ENCODE assay signal across 1 cellular context in genomic region chr9:134443169-134444039, GRCh38.
A peak's percentile ranks its signal among the peaks of the same experiment; 100 is the strongest.
TF ChIP-seq lines count a peak whose summit lies in the region.

No MANE protein-coding gene starts in this region.

TF ChIP-seq in HepG2, 621 proteins besides CTCF, POLR2A, EP300 and RAD21 (continued from another document and continues in another):
- TF ChIP-seq ZGPAT (CRISPR knock-in tag; IDR thresholded peaks at IDR 0.05) = peak; percentile 56; the same call in 1 of the 2 replicates
- TF ChIP-seq ZNF691 (CRISPR knock-in tag; IDR thresholded peaks at IDR 0.05; ENCODE audit: borderline replicate concordance, low read depth) = peak; percentile 27; the same call in 1 of the 2 replicates
- TF ChIP-seq ATAD3A (CRISPR knock-in tag; IDR thresholded peaks at IDR 0.05) = no peak
- TF ChIP-seq GMEB1 (CRISPR knock-in tag; IDR thresholded peaks at IDR 0.05; ENCODE audit: borderline replicate concordance) = 0 out of 2 replicates have a peak, but pooled peaks have one; percentile 35
- TF ChIP-seq EZH2 (conservative IDR thresholded peaks at IDR 0.05; ENCODE audit: low read depth, low read length) = no peak
- 0 out of 2 replicates have a peak, but pooled peaks have one; percentile 55 for TF ChIP-seq KAT7 (CRISPR knock-in tag; IDR thresholded peaks at IDR 0.05; ENCODE audit: borderline replicate concordance)
- 0 out of 2 replicates have a peak, but pooled peaks have one; percentile 18 for TF ChIP-seq SMAD9 (CRISPR knock-in tag; IDR thresholded peaks at IDR 0.05)
- no peak for TF ChIP-seq ZNF431 (CRISPR knock-in tag; IDR thresholded peaks at IDR 0.05; ENCODE audit: borderline replicate concordance, low read depth)
- peak; percentile 71; the same call in 1 of the 2 replicates for TF ChIP-seq MIXL1 (CRISPR knock-in tag; IDR thresholded peaks at IDR 0.05)
- 0 out of 2 replicates have a peak, but pooled peaks have one; percentile 41 for TF ChIP-seq ZMAT3 (CRISPR knock-in tag; conservative IDR thresholded peaks at IDR 0.05)
- TF ChIP-seq ZBTB3 (CRISPR knock-in tag; IDR thresholded peaks at IDR 0.05; ENCODE audit: borderline replicate concordance, low read depth) = no peak
- TF ChIP-seq YEATS2 (CRISPR knock-in tag; IDR thresholded peaks at IDR 0.05; ENCODE audit: borderline replicate concordance) = 0 out of 2 replicates have a peak, but pooled peaks have one; percentile 40
- peak; percentile 30; the same call in 1 of the 2 replicates for TF ChIP-seq RXRB (CRISPR knock-in tag; IDR thresholded peaks at IDR 0.05; ENCODE audit: borderline replicate concordance)
- TF ChIP-seq CREBL2 (CRISPR knock-in tag; IDR thresholded peaks at IDR 0.05; ENCODE audit: borderline replicate concordance) = no peak
- no peak for TF ChIP-seq PAXIP1 (CRISPR knock-in tag; conservative IDR thresholded peaks at IDR 0.05)
- TF ChIP-seq YY1 (IDR thresholded peaks at IDR 0.05; ENCODE audit: insufficient read depth, insufficient replicate concordance, low read depth, low read length) = peak; percentile 24
- TF ChIP-seq ZNF564 (CRISPR knock-in tag; IDR thresholded peaks at IDR 0.05) = no peak
- peak; percentile 61; the same call in 1 of the 2 replicates for TF ChIP-seq ELF3 (CRISPR knock-in tag; IDR thresholded peaks at IDR 0.05)
- 0 out of 2 replicates have a peak, but pooled peaks have one; percentile 14 for TF ChIP-seq DRAP1 (CRISPR knock-in tag; IDR thresholded peaks at IDR 0.05)
- TF ChIP-seq ZNF407 (CRISPR knock-in tag; IDR thresholded peaks at IDR 0.05; ENCODE audit: not compliant biosample characterization) = no peak
- TF ChIP-seq ARNTL (CRISPR knock-in tag; IDR thresholded peaks at IDR 0.05) = no peak
- TF ChIP-seq HES4 (CRISPR knock-in tag; IDR thresholded peaks at IDR 0.05; ENCODE audit: borderline replicate concordance) = no peak
- peak; percentile 44; the same call in 1 of the 2 replicates for TF ChIP-seq NFKB2 (CRISPR knock-in tag; IDR thresholded peaks at IDR 0.05; ENCODE audit: borderline replicate concordance)
- no peak for TF ChIP-seq NR2F6 (IDR thresholded peaks at IDR 0.05)
- peak; percentile 60; the same call in 1 of the 2 replicates for TF ChIP-seq NR2F6 (CRISPR knock-in tag; IDR thresholded peaks at IDR 0.05)
- TF ChIP-seq FOXP4 (CRISPR knock-in tag; IDR thresholded peaks at IDR 0.05) = no peak; the same call in 1 of the 2 replicates
- no peak for TF ChIP-seq IRF1 (CRISPR knock-in tag; IDR thresholded peaks at IDR 0.05; ENCODE audit: low read depth)
- no peak for TF ChIP-seq SP1 (IDR thresholded peaks at IDR 0.05)
- TF ChIP-seq SP1 (CRISPR knock-in tag; IDR thresholded peaks at IDR 0.05) = peak; percentile 28; the same call in 1 of the 2 replicates
- no peak for TF ChIP-seq GLMP (CRISPR knock-in tag; IDR thresholded peaks at IDR 0.05; ENCODE audit: borderline replicate concordance)
- no peak for TF ChIP-seq BRF2 (CRISPR knock-in tag; IDR thresholded peaks at IDR 0.05)
